Comparison of ENCODE assay signal across 22 cellular contexts in genomic region chr6:18752278-18753057, GRCh38.
DNase-seq lines count a peak whose midpoint lies in the region; ATAC-seq and TF ChIP-seq lines count a peak whose summit lies in the region.
"Had no signal": no experiment of that assay in that cellular context is flagged by ENCODE, and none has a peak within 500 bp of the region (broad histone marks: within the 10 kb centered on the region; RNA-seq: fewer than 3 reads in every experiment).

No MANE protein-coding gene starts in this region.

- peak overlapping the region; percentile 46 for H3K27ac ChIP-seq in HUES64 (ENCODE audit: low read depth, low read length)
- peak overlapping the region; percentile 8 for H3K27ac ChIP-seq in endodermal cell (ENCODE audit: low read depth, low read length)
- H3K27ac ChIP-seq in mesendoderm (ENCODE audit: low read depth, low read length), result peak overlapping the region; percentile 45
- H3K27ac ChIP-seq: KMS-11, SJSA1 had no signal

- WGBS in HUES64, result 28% methylated on average over 4 of the region's 5 CpGs
- WGBS in endodermal cell (ENCODE audit: insufficient coverage in 1 of 2, insufficient read length in 1 of 2), 2 experiments, result 27 to 50% methylated on average over 1 to 4 of the region's 5 CpGs
- WGBS in mesendoderm (ENCODE audit: extremely low coverage, insufficient coverage, low lambda C conversion rate), result no CpG with 5 or more reads among the region's 5 CpGs

- H3K56ac ChIP-seq in mesendoderm (ENCODE audit: low read length), result no peak overlapping the region

- DNase-seq in H7, result peak; percentile 10
- DNase-seq in endodermal cell, result peak; percentile 74
- peak; percentile 48 for DNase-seq in mesendoderm
- no peak for DNase-seq in left ventricle myocardium superior
- DNase-seq in COR-L47 (lab: John Stamatoyannopoulos, UW), result no peak
- DNase-seq in HEK293T (ENCODE audit: extremely low spot score), result no peak
- DNase-seq in dermis blood vessel endothelial cell, result no peak
- DNase-seq: C1 segment of cervical spinal cord; CD8-positive, alpha-beta T cell; DMS 273 treated with DMSO at 0.1 percent for 48 hours; DMS79; EL; GF-D8; HFFc6; MM.1S; NCI-H2029; NCI-H446 had no signal

- peaks cover 5% of the 10 kb centered on the region for H3K9me3 Mint-ChIP-seq in endodermal cell
- H3K9me3 Mint-ChIP-seq: CD8-positive, alpha-beta T cell had no signal

- H3K4me3 Mint-ChIP-seq in endodermal cell, result no peak overlapping the region
- H3K4me3 Mint-ChIP-seq: CD8-positive, alpha-beta T cell; HFFc6; IgD-negative memory B cell had no signal

- H3K36me3 Mint-ChIP-seq in endodermal cell (ENCODE audit: low read depth), result peaks cover 3% of the 10 kb centered on the region
- H3K36me3 Mint-ChIP-seq: CD8-positive, alpha-beta T cell; IgD-negative memory B cell had no signal

- H3K9ac ChIP-seq in HUES64 (ENCODE audit: low read depth, low read length) (peak overlapping the region; percentile 62), endodermal cell (ENCODE audit: extremely low read depth, low read length, poor library complexity, severe bottlenecking) (no peak overlapping the region), mesendoderm (ENCODE audit: low read length) (no peak overlapping the region)
- H3K9ac ChIP-seq: KMS-11 had no signal

- ATAC-seq in left ventricle myocardium superior, result no peak
- ATAC-seq: CD8-positive, alpha-beta T cell; Panc1 had no signal

- no peak overlapping the region for H2BK15ac ChIP-seq in mesendoderm (replicated peaks; ENCODE audit: low read depth)

- H3K79me1 ChIP-seq in mesendoderm (ENCODE audit: low read length), result no peaks in the 10 kb centered on the region

- H2BK120ac ChIP-seq in mesendoderm (ENCODE audit: low read depth, low read length), result no peak overlapping the region

- no peaks in the 10 kb centered on the region for H3K27me3 Mint-ChIP-seq in endodermal cell (ENCODE audit: insufficient read depth)
- H3K27me3 Mint-ChIP-seq: IgD-negative memory B cell had no signal

- CTCF ChIA-PET in HEK293T (lab: Yijun Ruan, JAX), result no interaction called here

- intact Hi-C loops in left ventricle myocardium superior (cut with micrococcal nuclease), result no loop called here

- H3K4me2 ChIP-seq in mesendoderm (ENCODE audit: low read length), result no peak overlapping the region
- H3K4me2 ChIP-seq: KMS-11 had no signal

- no peaks in the 10 kb centered on the region for H3K27me3 ChIP-seq in H7 (ENCODE audit: control insufficient read depth, insufficient read depth, low read length)
- H3K27me3 ChIP-seq in HUES64 (ENCODE audit: insufficient read depth, low read length), result no peaks in the 10 kb centered on the region
- H3K27me3 ChIP-seq in endodermal cell (ENCODE audit: control insufficient read depth, insufficient read depth, low read length, poor library complexity, severe bottlenecking), result no peaks in the 10 kb centered on the region
- no peaks in the 10 kb centered on the region for H3K27me3 ChIP-seq in mesendoderm (ENCODE audit: insufficient read depth, low read length, poor library complexity)

- H3K4me1 ChIP-seq in HUES64 (ENCODE audit: insufficient read depth, low read length), result peaks cover 44% of the 10 kb centered on the region
- H3K4me1 ChIP-seq in endodermal cell (ENCODE audit: control insufficient read depth, insufficient read depth, low read length), result peaks cover 4% of the 10 kb centered on the region
- H3K4me1 ChIP-seq in mesendoderm (ENCODE audit: control insufficient read depth, low read depth, low read length), result peaks cover 6% of the 10 kb centered on the region

- no peak overlapping the region for H2BK5ac ChIP-seq in mesendoderm (ENCODE audit: low read length)

- H3K4me3 ChIP-seq in H7 (ENCODE audit: insufficient read depth, low read depth, low read length), result no peak overlapping the region
- no peak overlapping the region for H3K4me3 ChIP-seq in HUES64 (ENCODE audit: low read length)
- H3K4me3 ChIP-seq in endodermal cell (ENCODE audit: low read length), result no peak overlapping the region
- no peak overlapping the region for H3K4me3 ChIP-seq in mesendoderm (ENCODE audit: low read length)
- H3K4me3 ChIP-seq: SJSA1 had no signal

- H4K5ac ChIP-seq in mesendoderm (ENCODE audit: low read length), result no peak overlapping the region

- H3K36me3 ChIP-seq in H7 (replicated peaks; ENCODE audit: control insufficient read depth, insufficient read depth, low read length) (no peaks in the 10 kb centered on the region), HUES64 (ENCODE audit: insufficient read depth, low read length) (no peaks in the 10 kb centered on the region), endodermal cell (ENCODE audit: control insufficient read depth, insufficient read depth, low read length) (no peaks in the 10 kb centered on the region), mesendoderm (ENCODE audit: control insufficient read depth, insufficient read depth, low read length) (no peaks in the 10 kb centered on the region)
- H3K36me3 ChIP-seq: SJSA1 had no signal

- H3K4ac ChIP-seq in mesendoderm (ENCODE audit: low read depth, low read length), result peak overlapping the region; percentile 63

- H3K79me2 ChIP-seq in mesendoderm (ENCODE audit: control insufficient read depth, insufficient read depth, low read length), result no peaks in the 10 kb centered on the region

- no peak overlapping the region for H4K8ac ChIP-seq in mesendoderm (ENCODE audit: low read depth, low read length)

- POLR2A ChIA-PET in HEK293T (lab: Yijun Ruan, JAX), result no interaction called here

- H3K9me3 ChIP-seq in HUES64 (ENCODE audit: insufficient read depth, low read depth, low read length) (no peaks in the 10 kb centered on the region), endodermal cell (ENCODE audit: control insufficient read depth, low read length) (no peaks in the 10 kb centered on the region)
- H3K9me3 ChIP-seq: SJSA1 had no signal

- H3K18ac ChIP-seq in mesendoderm (ENCODE audit: low read length), result peak overlapping the region; percentile 82

- H2AK5ac ChIP-seq in mesendoderm (ENCODE audit: low read length), result no peak overlapping the region

- peak; percentile 24 for TF ChIP-seq CTCF in endodermal cell (conservative IDR thresholded peaks at IDR 0.05)

- no peak overlapping the region for H3K23ac ChIP-seq in mesendoderm (ENCODE audit: low read length)

- peak overlapping the region; percentile 64 for H3K27ac Mint-ChIP-seq in endodermal cell
- H3K27ac Mint-ChIP-seq: CD8-positive, alpha-beta T cell; HFFc6; IgD-negative memory B cell had no signal

- H3K4me1 Mint-ChIP-seq in endodermal cell, result peaks cover 72% of the 10 kb centered on the region
- H3K4me1 Mint-ChIP-seq: IgD-negative memory B cell had no signal

TF ChIP-seq in HEK293T, 16 proteins besides CTCF, POLR2A, EP300 and RAD21:
- TF ChIP-seq ELF4 (IDR thresholded peaks at IDR 0.05), result no peak
- TF ChIP-seq PKNOX1 (IDR thresholded peaks at IDR 0.05), result no peak

Comparison
In these comparisons a context has a peak if more than half of its experiments do, and no peak if none do; other contexts are left out.
1. DNase-seq: peak in H7 (single experiment), endodermal cell (single experiment) and mesendoderm (single experiment); none in left ventricle myocardium superior (single experiment), COR-L47 (single experiment), HEK293T (single experiment) and dermis blood vessel endothelial cell (single experiment).
2. Peak in every context shown above with its lines, with median percentiles within 50 percentile points of each other: H3K27ac ChIP-seq.